Comparison of ENCODE assay signal across 20 cellular contexts in genomic region chr22:28381427-28382167, GRCh38.
A peak's percentile ranks its signal among the peaks of the same experiment; 100 is the strongest.
DNase-seq lines count a peak whose midpoint lies in the region; ATAC-seq and TF ChIP-seq lines count a peak whose summit lies in the region.
"Had no signal": no experiment of that assay in that cellular context is flagged by ENCODE, and none has a peak within 500 bp of the region (broad histone marks: within the 10 kb centered on the region; RNA-seq: fewer than 3 reads in every experiment).

No MANE protein-coding gene starts in this region.

- peak overlapping the region; percentile 4 for H3K4me2 ChIP-seq in fibroblast of lung (ENCODE audit: extremely low read depth, insufficient read depth, low read length)

- DNase-seq in Daoy (ENCODE audit: low read depth) (peak; percentile 2), NCI-H446 treated with DMSO at 0.1 percent for 48 hours (lab: John Stamatoyannopoulos, UW) (peak; percentile 60), fibroblast of lung (ENCODE audit: low read depth in 2 of 2) (peak; percentile 62 to 65), smooth muscle cell of the brain vasculature (ENCODE audit: low read depth, low spot score) (peak; percentile 23)
- no peak for DNase-seq in activated T-cell treated with anti-CD3 and anti-CD28 coated beads, Interleukin-2, amount 50 U/mL, for 24 hours
- DNase-seq: activated CD4-positive, alpha-beta T cell treated with anti-CD3 and anti-CD28 coated beads, Interleukin-2, amount 50 U/mL, for 4 hours; activated naive CD8-positive, alpha-beta T cell treated with anti-CD3 and anti-CD28 coated beads for 36 hours; activated T-cell treated with anti-CD3 and anti-CD28 coated beads, Interleukin-2, amount 50 U/mL, for 72 hours; DMS53; effector memory CD8-positive, alpha-beta T cell; NCI-H1105; NK-92 treated with Interleukin-12 subunit alpha and Interleukin-12 subunit beta, amount 100 ng/mL, for 24 hours; stomach had no signal

- ATAC-seq in GM21390 (IDR thresholded peaks at IDR 0.05; ENCODE audit: unreplicated experiment) (no peak), GM19467 (IDR thresholded peaks at IDR 0.05; ENCODE audit: unreplicated experiment) (no peak)
- ATAC-seq: activated T-cell treated with anti-CD3 and anti-CD28 coated beads, Interleukin-2, amount 50 U/mL, for 72 hours; effector memory CD8-positive, alpha-beta T cell; HCT116 had no signal

- no peaks in the 10 kb centered on the region for H3K79me2 ChIP-seq in fibroblast of lung (ENCODE audit: control insufficient read depth, insufficient read depth, low read length)

- H3K27me3 ChIP-seq in fibroblast of lung (ENCODE audit: control insufficient read depth, insufficient read depth, low read length): no peaks in the 10 kb centered on the region
- H3K27me3 ChIP-seq: right atrium auricular region, stomach had no signal

- no peak overlapping the region for H3K9ac ChIP-seq in fibroblast of lung (ENCODE audit: insufficient read depth, low read length)

- H3K9me3 Mint-ChIP-seq in activated T-cell treated with anti-CD3 and anti-CD28 coated beads, Interleukin-2, amount 50 U/mL, for 24 hours: no peaks in the 10 kb centered on the region
- H3K9me3 Mint-ChIP-seq: central memory CD8-positive, alpha-beta T cell; effector memory CD8-positive, alpha-beta T cell had no signal

- no peak overlapping the region for H3K27ac Mint-ChIP-seq in activated T-cell treated with anti-CD3 and anti-CD28 coated beads, Interleukin-2, amount 50 U/mL, for 24 hours
- H3K27ac Mint-ChIP-seq: activated naive CD8-positive, alpha-beta T cell treated with anti-CD3 and anti-CD28 coated beads for 36 hours; activated T-cell treated with anti-CD3 and anti-CD28 coated beads, Interleukin-2, amount 50 U/mL, for 72 hours; effector memory CD8-positive, alpha-beta T cell had no signal

- no peaks in the 10 kb centered on the region for H3K36me3 Mint-ChIP-seq in activated T-cell treated with anti-CD3 and anti-CD28 coated beads, Interleukin-2, amount 50 U/mL, for 24 hours (ENCODE audit: low read depth)
- H3K36me3 Mint-ChIP-seq: activated naive CD8-positive, alpha-beta T cell treated with anti-CD3 and anti-CD28 coated beads for 36 hours had no signal

- H3K27me3 Mint-ChIP-seq in activated T-cell treated with anti-CD3 and anti-CD28 coated beads, Interleukin-2, amount 50 U/mL, for 24 hours: no peaks in the 10 kb centered on the region
- H3K27me3 Mint-ChIP-seq: activated naive CD8-positive, alpha-beta T cell treated with anti-CD3 and anti-CD28 coated beads for 36 hours; central memory CD8-positive, alpha-beta T cell; effector memory CD8-positive, alpha-beta T cell had no signal

- peaks cover 3% of the 10 kb centered on the region for H3K4me1 ChIP-seq in fibroblast of lung (ENCODE audit: control insufficient read depth, extremely low read depth, insufficient read depth, low read length)
- H3K4me1 ChIP-seq: right atrium auricular region had no signal

- H3K4me1 Mint-ChIP-seq in activated T-cell treated with anti-CD3 and anti-CD28 coated beads, Interleukin-2, amount 50 U/mL, for 24 hours (ENCODE audit: low read depth): peaks cover 9% of the 10 kb centered on the region
- H3K4me1 Mint-ChIP-seq: central memory CD8-positive, alpha-beta T cell had no signal

- no peak overlapping the region for H3K4me3 ChIP-seq in fibroblast of lung (replicated peaks in 1 of 4; ENCODE audit: control extremely low read depth in 1 of 4, insufficient read depth in 1 of 4, low read depth in 3 of 4, low read length in 4 of 4)
- H3K4me3 ChIP-seq: right atrium auricular region, stomach had no signal

- H3K36me3 ChIP-seq in fibroblast of lung (ENCODE audit: control insufficient read depth, insufficient read depth, low read length): no peaks in the 10 kb centered on the region
- H3K36me3 ChIP-seq: right atrium auricular region, stomach had no signal

- no peak overlapping the region for H3K27ac ChIP-seq in fibroblast of lung (ENCODE audit: insufficient read depth, low read length)
- H3K27ac ChIP-seq: C4-2B, right atrium auricular region, stomach, VCaP had no signal

- H2AFZ ChIP-seq in fibroblast of lung (ENCODE audit: low read length): no peak overlapping the region

- H3K4me3 Mint-ChIP-seq in activated T-cell treated with anti-CD3 and anti-CD28 coated beads, Interleukin-2, amount 50 U/mL, for 24 hours: no peak overlapping the region
- H3K4me3 Mint-ChIP-seq: activated naive CD8-positive, alpha-beta T cell treated with anti-CD3 and anti-CD28 coated beads for 36 hours; activated T-cell treated with anti-CD3 and anti-CD28 coated beads, Interleukin-2, amount 50 U/mL, for 72 hours; central memory CD8-positive, alpha-beta T cell; effector memory CD8-positive, alpha-beta T cell had no signal

- no peaks in the 10 kb centered on the region for H4K20me1 ChIP-seq in fibroblast of lung (ENCODE audit: control insufficient read depth, extremely low read depth, insufficient read depth, low read length)

- no peak for TF ChIP-seq CTCF in fibroblast of lung (conservative IDR thresholded peaks at IDR 0.05 in 1 of 2, IDR thresholded peaks at IDR 0.05 in 1 of 2; ENCODE audit: low read depth in 1 of 2, low read length in 2 of 2)

- H3K9me3 ChIP-seq in fibroblast of lung (ENCODE audit: control insufficient read depth, insufficient read depth, low read depth, low read length): no peaks in the 10 kb centered on the region
- H3K9me3 ChIP-seq: right atrium auricular region had no signal
